Comparison of ENCODE assay signal across 16 cellular contexts in genomic region chr12:104935892-104936291, GRCh38. TPM values are rescaled to one million over a fixed set of nuclear protein-coding genes. Genes with fewer than 3 reads are reported as not detected.
DNase-seq lines count a peak whose midpoint lies in the region; ATAC-seq, FAIRE-seq and TF ChIP-seq lines count a peak whose summit lies in the region.
"Had no signal": no experiment of that assay in that cellular context is flagged by ENCODE, and none has a peak within 500 bp of the region (broad histone marks: within the 10 kb centered on the region; RNA-seq: fewer than 3 reads in every experiment).

No MANE protein-coding gene starts in this region.

- peak; percentile 17 to 21 for ATAC-seq in activated CD4-positive, CD25-positive, alpha-beta regulatory T cell treated with anti-CD3 and anti-CD28 coated beads, Interleukin-2, amount 50 U/mL, for 24 hours
- ATAC-seq in CD8-positive, alpha-beta T cell: no peak
- ATAC-seq in GM21737 (IDR thresholded peaks at IDR 0.05; ENCODE audit: unreplicated experiment) (no peak), Right ventricle myocardium superior (ENCODE audit: poor library complexity) (no peak)

- no peaks in the 10 kb centered on the region for H3K27me3 Mint-ChIP-seq in CD8-positive, alpha-beta T cell (ENCODE audit: low read depth)

- no peaks in the 10 kb centered on the region for H3K4me1 ChIP-seq in CD8-positive, alpha-beta T cell (ENCODE audit: insufficient read depth, low read length)
- H3K4me1 ChIP-seq: BLaER1 had no signal

- no peaks in the 10 kb centered on the region for H3K36me3 Mint-ChIP-seq in CD8-positive, alpha-beta T cell

- H3K36me3 ChIP-seq in CD8-positive, alpha-beta T cell (ENCODE audit: insufficient read depth, low read length): no peaks in the 10 kb centered on the region
- H3K36me3 ChIP-seq: BLaER1 had no signal

- H3K9me3 Mint-ChIP-seq in CD8-positive, alpha-beta T cell: no peaks in the 10 kb centered on the region
- H3K9me3 Mint-ChIP-seq: H9, HFFc6 had no signal

- TF ChIP-seq CTCF in CD8-positive, alpha-beta T cell (IDR thresholded peaks at IDR 0.05): no peak

- intact Hi-C loops in CD8-positive, alpha-beta T cell (cut with DNase I, micrococcal nuclease): no loop called here
- intact Hi-C loops in Right ventricle myocardium superior (cut with DNase I): no loop called here

- DNase-seq in activated CD4-positive, CD25-positive, alpha-beta regulatory T cell (lab: John Stamatoyannopoulos, UW): no peak
- no peak for DNase-seq in GM12891 (ENCODE audit: insufficient read length, low spot score)
- DNase-seq in kidney tubule cell (ENCODE audit: low spot score): peak; percentile 64
- DNase-seq in renal cortical epithelial cell (ENCODE audit: low read depth): peak; percentile 38
- DNase-seq in CD8-positive, alpha-beta T cell: no peak
- no peak for DNase-seq in Right ventricle myocardium superior
- DNase-seq: AML-193, Calu3, DMS 273 treated with DMSO at 0.1 percent for 48 hours, GOT3, H9, HFFc6 had no signal

- TF ChIP-seq POLR2A in GM12891 (IDR thresholded peaks at IDR 0.05; ENCODE audit: low read depth, low read length): no peak

- H3K4me3 Mint-ChIP-seq in CD8-positive, alpha-beta T cell: no peak overlapping the region
- H3K4me3 Mint-ChIP-seq: H9, HFFc6 had no signal

- CTCF ChIA-PET in CD8-positive, alpha-beta T cell (lab: Charles Lee): interaction anchor here (0.6 kb wide), 1 partner anchor 1066 kb away, joined by 3 read pairs; no protein-coding TSS in a partner anchor

- no peak overlapping the region for H3K4me3 ChIP-seq in CD8-positive, alpha-beta T cell (ENCODE audit: low read depth, low read length)
- H3K4me3 ChIP-seq: BLaER1 had no signal

- FAIRE-seq in GM12891 (lab: Jason Lieb, UNC): peak; percentile 35

- no peaks in the 10 kb centered on the region for H3K9me3 ChIP-seq in CD8-positive, alpha-beta T cell (ENCODE audit: low read length)
- H3K9me3 ChIP-seq: BLaER1 had no signal

- no peak overlapping the region for H3K27ac ChIP-seq in CD8-positive, alpha-beta T cell (ENCODE audit: low read depth, low read length)
- H3K27ac ChIP-seq: 22Rv1, BLaER1 had no signal

- POLR2A ChIA-PET in CD8-positive, alpha-beta T cell (lab: Charles Lee): no interaction called here

- no peaks in the 10 kb centered on the region for H3K27me3 ChIP-seq in CD8-positive, alpha-beta T cell (ENCODE audit: insufficient read depth, low read length)
- H3K27me3 ChIP-seq: BLaER1 had no signal

- H3K27ac Mint-ChIP-seq in CD8-positive, alpha-beta T cell: no peak overlapping the region
- H3K27ac Mint-ChIP-seq: H9, HFFc6 had no signal

- H3K4me1 Mint-ChIP-seq in CD8-positive, alpha-beta T cell (ENCODE audit: low read depth): no peaks in the 10 kb centered on the region
- H3K4me1 Mint-ChIP-seq: H9 had no signal

TF ChIP-seq in GM12891, 5 proteins besides CTCF, POLR2A, EP300 and RAD21:
- TF ChIP-seq TAF1 (IDR thresholded peaks at IDR 0.05; ENCODE audit: low read depth, low read length): no peak
- TF ChIP-seq POU2F2 (IDR thresholded peaks at IDR 0.05; ENCODE audit: low read depth, low read length): no peak
- TF ChIP-seq SPI1 (IDR thresholded peaks at IDR 0.05; ENCODE audit: low read depth, low read length): no peak

RNA-seq across cellular contexts. Expression of gene SLC41A2, which starts 22.2 kb away (rescaled TPM):
- 9.2 TPM for polyA plus RNA-seq in GM12891 (2012; ENCODE audit: low read depth, missing spikeins)
- 99.2 and 152 TPM in 2 replicates for total RNA-seq in renal cortical epithelial cell
- total RNA-seq in CD8-positive, alpha-beta T cell: 1 to 10 TPM; 3.4 to 4.2 TPM
- total RNA-seq in Right ventricle myocardium superior: 3.0 TPM

RNA-seq across cellular contexts. Expression of gene NOPCHAP1, which starts 50.2 kb away (rescaled TPM):
- polyA plus RNA-seq in GM12891 (2012; ENCODE audit: low read depth, missing spikeins): 39.9 TPM
- 4.5 and 13.5 TPM in 2 replicates for total RNA-seq in renal cortical epithelial cell
- 10 to 100 TPM; 13.2 to 16.5 TPM for total RNA-seq in CD8-positive, alpha-beta T cell
- total RNA-seq in Right ventricle myocardium superior: 9.2 TPM

Comparison
In these comparisons a context has a peak if more than half of its experiments do, and no peak if none do; other contexts are left out.
1. ATAC-seq: peak in activated CD4-positive, CD25-positive, alpha-beta regulatory T cell treated with anti-CD3 and anti-CD28 coated beads, Interleukin-2, amount 50 U/mL, for 24 hours (2 of 2); none in CD8-positive, alpha-beta T cell (single experiment), GM21737 (single experiment) and Right ventricle myocardium superior (single experiment).
2. DNase-seq: peak in kidney tubule cell (single experiment) and renal cortical epithelial cell (single experiment); none in activated CD4-positive, CD25-positive, alpha-beta regulatory T cell (0 of 4), GM12891 (single experiment), CD8-positive, alpha-beta T cell (0 of 7) and Right ventricle myocardium superior (single experiment).
3. RNA of gene SLC41A2, which starts 22.2 kb away (total RNA-seq): 99.2 to 152 TPM in renal cortical epithelial cell; 3.4 to 4.2 TPM in CD8-positive, alpha-beta T cell and 3.0 TPM in Right ventricle myocardium superior (single experiment); every median in the first group is over 10 times any median in the second.